8 cellular contexts compared by ENCODE assay signal in genomic region chr13:75458696-75459422, GRCh38. TPM values are rescaled to one million over a fixed set of nuclear protein-coding genes. Genes with fewer than 3 reads are reported as not detected.
DNase-seq lines count a peak whose midpoint lies in the region; ATAC-seq and TF ChIP-seq lines count a peak whose summit lies in the region.

No MANE protein-coding gene starts in this region.

- DNase-seq in D341Med (ENCODE audit: low spot score) (peak; percentile 75), cerebellar cortex (ENCODE audit: low spot score) (peak; percentile 45), osteocyte (ENCODE audit: extremely low spot score, unreplicated experiment) (no peak), activated T-cell treated with anti-CD3 and anti-CD28 coated beads for 4 hours (no peak), HUDEP-2 (lab: John Stamatoyannopoulos, UW; ENCODE audit: unreplicated experiment in 76 of 76) (no peak)
- DNase-seq in stimulated activated CD4-positive, alpha-beta T cell treated with anti-CD3 and anti-CD28 coated beads, Interleukin-4, amount 100 ng/mL, for 4 hours = no peak

- no peak overlapping the region for H3K4me3 Mint-ChIP-seq in osteocyte (ENCODE audit: unreplicated experiment)

- TF ChIP-seq CTCF in osteocyte (IDR thresholded peaks at IDR 0.05) = no peak

- peak overlapping the region; percentile 5 for H3K27ac Mint-ChIP-seq in osteocyte (ENCODE audit: unreplicated experiment)

- peak; percentile 100 for ATAC-seq in GM21367 (IDR thresholded peaks at IDR 0.05; ENCODE audit: unreplicated experiment)
- peak; percentile 100 for ATAC-seq in HG03460 (IDR thresholded peaks at IDR 0.05; ENCODE audit: unreplicated experiment)

- no peaks in the 10 kb centered on the region for H3K36me3 Mint-ChIP-seq in osteocyte (ENCODE audit: unreplicated experiment)

- no peaks in the 10 kb centered on the region for H3K27me3 Mint-ChIP-seq in osteocyte (ENCODE audit: unreplicated experiment)

- H3K9me3 Mint-ChIP-seq in osteocyte (ENCODE audit: unreplicated experiment) = no peaks in the 10 kb centered on the region

- peaks cover 14% of the 10 kb centered on the region for H3K4me1 Mint-ChIP-seq in osteocyte (ENCODE audit: unreplicated experiment)

RNA-seq across cellular contexts. Expression of gene TBC1D4, which starts 23.1 kb away (rescaled TPM):
- total RNA-seq in osteocyte = 5.1 and 5.3 TPM in 2 replicates

Comparison
In these comparisons a context has a peak if more than half of its experiments do, and no peak if none do; other contexts are left out.
1. DNase-seq: peak in D341Med (single experiment) and cerebellar cortex (single experiment); none in osteocyte (single experiment), stimulated activated CD4-positive, alpha-beta T cell treated with anti-CD3 and anti-CD28 coated beads, Interleukin-4, amount 100 ng/mL, for 4 hours (0 of 2), activated T-cell treated with anti-CD3 and anti-CD28 coated beads for 4 hours (single experiment) and HUDEP-2 (0 of 76).